In the genomic region with DNA sequence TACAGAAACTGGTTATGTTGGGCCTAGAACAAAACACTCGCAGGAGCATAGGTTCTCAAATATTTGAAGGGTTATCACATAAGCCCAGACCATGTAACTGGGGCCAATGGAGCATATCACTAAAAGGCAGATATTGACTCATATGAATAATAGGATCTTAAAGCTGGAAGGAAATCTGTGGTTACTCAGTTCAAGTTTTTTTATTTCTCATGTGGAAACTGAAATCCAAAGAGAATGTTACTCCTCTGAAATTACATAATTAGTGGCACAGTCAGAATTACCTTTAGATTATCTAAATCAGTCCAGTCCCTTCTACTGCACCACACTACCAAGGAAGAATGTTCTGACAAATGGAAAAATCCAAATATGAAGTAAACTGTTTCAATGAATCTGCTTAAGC, we compare ENCODE assay signal across 16 cellular contexts. TPM values are rescaled to one million over a fixed set of nuclear protein-coding genes. Genes with fewer than 3 reads are reported as not detected.
DNase-seq lines count a peak whose midpoint lies in the region; ATAC-seq and TF ChIP-seq lines count a peak whose summit lies in the region.
"Had no signal": no experiment of that assay in that cellular context is flagged by ENCODE, and none has a peak within 500 bp of the region (broad histone marks: within the 10 kb centered on the region; RNA-seq: fewer than 3 reads in every experiment).

No MANE protein-coding gene starts in this region.

- WGBS in sigmoid colon, 2 donors = 86 to 88% methylated on average over 1 of the region's 1 CpG

- TF ChIP-seq CTCF in sigmoid colon (IDR thresholded peaks at IDR 0.05) = no peak

- peaks cover 5% of the 10 kb centered on the region for H3K36me3 Mint-ChIP-seq in activated naive CD8-positive, alpha-beta T cell treated with anti-CD3 and anti-CD28 coated beads, Interleukin-2, amount 50 U/mL, for 24 hours (ENCODE audit: low read depth)
- H3K36me3 Mint-ChIP-seq: activated naive CD8-positive, alpha-beta T cell treated with anti-CD3 and anti-CD28 coated beads, Interleukin-2, amount 10 ng/mL, durations not matched to agents 7 days and 5 days had no signal

- TF ChIP-seq EP300 in sigmoid colon (IDR thresholded peaks at IDR 0.05) = no peak

- peak overlapping the region; percentile 55 for H3K27ac Mint-ChIP-seq in activated naive CD8-positive, alpha-beta T cell treated with anti-CD3 and anti-CD28 coated beads, Interleukin-2, amount 50 U/mL, for 24 hours
- H3K27ac Mint-ChIP-seq: activated naive CD8-positive, alpha-beta T cell treated with anti-CD3 and anti-CD28 coated beads, Interleukin-2, amount 10 ng/mL, durations not matched to agents 7 days and 5 days; CD4-positive, alpha-beta T cell had no signal

- no peak overlapping the region for H3K4me3 ChIP-seq in sigmoid colon

- H3K27ac ChIP-seq in sigmoid colon = no peak overlapping the region

- no peak overlapping the region for H3K4me3 Mint-ChIP-seq in activated naive CD8-positive, alpha-beta T cell treated with anti-CD3 and anti-CD28 coated beads, Interleukin-2, amount 50 U/mL, for 24 hours
- H3K4me3 Mint-ChIP-seq: activated naive CD8-positive, alpha-beta T cell treated with anti-CD3 and anti-CD28 coated beads, Interleukin-2, amount 10 ng/mL, durations not matched to agents 7 days and 5 days; CD4-positive, alpha-beta T cell had no signal

- no peak for DNase-seq in activated naive CD8-positive, alpha-beta T cell treated with anti-CD3 and anti-CD28 coated beads, Interleukin-2, amount 50 U/mL, for 24 hours
- DNase-seq in iPS-NIHi11 (ENCODE audit: low spot score) = no peak
- no peak for DNase-seq in iPS-NIHi7 (ENCODE audit: extremely low spot score)
- DNase-seq in sigmoid colon = no peak
- DNase-seq in effector CD8-positive, alpha-beta T cell (lab: John Stamatoyannopoulos, UW) = no peak
- DNase-seq: activated CD4-positive, alpha-beta T cell treated with anti-CD3 and anti-CD28 coated beads for 48 hours; activated naive CD8-positive, alpha-beta T cell treated with anti-CD3 and anti-CD28 coated beads, Interleukin-2, amount 10 ng/mL, durations not matched to agents 7 days and 5 days; CD4-positive, alpha-beta T cell; Kasumi-1; NCI-H446 treated with DMSO at 0.1 percent for 48 hours; Right ventricle myocardium superior had no signal

- TF ChIP-seq POLR2A in sigmoid colon (IDR thresholded peaks at IDR 0.05) = no peak

- intact Hi-C loops in sigmoid colon (cut with DNase I) = no loop called here

- H3K9me3 Mint-ChIP-seq in activated naive CD8-positive, alpha-beta T cell treated with anti-CD3 and anti-CD28 coated beads, Interleukin-2, amount 50 U/mL, for 24 hours = no peaks in the 10 kb centered on the region
- H3K9me3 Mint-ChIP-seq: activated naive CD8-positive, alpha-beta T cell treated with anti-CD3 and anti-CD28 coated beads, Interleukin-2, amount 10 ng/mL, durations not matched to agents 7 days and 5 days; CD4-positive, alpha-beta T cell had no signal

- H3K27me3 Mint-ChIP-seq in activated naive CD8-positive, alpha-beta T cell treated with anti-CD3 and anti-CD28 coated beads, Interleukin-2, amount 50 U/mL, for 24 hours = peaks cover 2% of the 10 kb centered on the region
- H3K27me3 Mint-ChIP-seq: CD4-positive, alpha-beta T cell had no signal

- ATAC-seq in GM18519 (IDR thresholded peaks at IDR 0.05; ENCODE audit: low FRiP score, unreplicated experiment) (peak; percentile 69), GM21515 (IDR thresholded peaks at IDR 0.05; ENCODE audit: unreplicated experiment) (peak; percentile 66), HG03095 (IDR thresholded peaks at IDR 0.05; ENCODE audit: unreplicated experiment) (peak; percentile 48)
- peak; percentile 21 for ATAC-seq in activated naive CD8-positive, alpha-beta T cell treated with anti-CD3 and anti-CD28 coated beads, Interleukin-2, amount 50 U/mL, for 24 hours
- ATAC-seq: HCT116 had no signal

- H3K27me3 ChIP-seq in sigmoid colon = no peaks in the 10 kb centered on the region

- peaks cover 0 to 5% (median 0%) of the 10 kb centered on the region in 4 donors for H3K4me1 ChIP-seq in sigmoid colon

- H3K9me3 ChIP-seq in sigmoid colon = no peaks in the 10 kb centered on the region

- H3K36me3 ChIP-seq in sigmoid colon = peaks cover 0 to 22% (median 0%) of the 10 kb centered on the region in 4 donors

- peaks cover 17% of the 10 kb centered on the region for H3K4me1 Mint-ChIP-seq in activated naive CD8-positive, alpha-beta T cell treated with anti-CD3 and anti-CD28 coated beads, Interleukin-2, amount 50 U/mL, for 24 hours

RNA-seq across cellular contexts. Expression of a gene that starts 12.0 kb away (rescaled TPM):
- 1 to 10 TPM; 3.3 to 5.0 (median 4.3) TPM for total RNA-seq in sigmoid colon
- polyA plus RNA-seq in sigmoid colon = 10 to 100 TPM in 2 of 3 donors, 1 to 10 TPM in 1; 2.4 to 16.2 (median 13.3) TPM
- total RNA-seq: frontal cortex had no signal

RNA-seq across cellular contexts. Expression of a gene that starts 23.7 kb away (rescaled TPM):
- total RNA-seq in sigmoid colon = not detected
- polyA plus RNA-seq in sigmoid colon = under 1 TPM in 1 of 3 donors, not detected in 2; 0.10 TPM
- total RNA-seq: activated naive CD8-positive, alpha-beta T cell treated with anti-CD3 and anti-CD28 coated beads, Interleukin-2, amount 10 ng/mL, durations not matched to agents 7 days and 5 days; CD4-positive, alpha-beta T cell; frontal cortex; Right ventricle myocardium superior had no signal

RNA-seq across cellular contexts. Expression of a gene that starts 36.6 kb away (rescaled TPM):
- total RNA-seq in sigmoid colon = not detected
- polyA plus RNA-seq in sigmoid colon = under 1 TPM in 1 of 3 donors, not detected in 2; 0.38 TPM
- total RNA-seq: frontal cortex had no signal

RNA-seq across cellular contexts. Expression of a gene that starts 58.0 kb away (rescaled TPM):
- 10 to 100 TPM; 40.4 to 59.1 (median 51.6) TPM for total RNA-seq in sigmoid colon
- 10 to 100 TPM; 77.7 to 88.7 (median 86.5) TPM for polyA plus RNA-seq in sigmoid colon
